In genomic region chr10:114526497-114527238, GRCh38 we compare ENCODE assay signal across 8 cellular contexts.
DNase-seq lines count a peak whose midpoint lies in the region; ATAC-seq and TF ChIP-seq lines count a peak whose summit lies in the region.

No MANE protein-coding gene starts in this region.

- H3K27ac Mint-ChIP-seq in activated CD4-positive, alpha-beta T cell treated with anti-CD3 and anti-CD28 coated beads, Interleukin-2, amount 10 ng/mL, durations not matched to agents 7 days and 5 days: peak overlapping the region; percentile 97

- H3K27me3 ChIP-seq in lower lobe of right lung (ENCODE audit: low read depth): no peaks in the 10 kb centered on the region

- peak; percentile 93 for ATAC-seq in GM18861 (IDR thresholded peaks at IDR 0.05; ENCODE audit: unreplicated experiment)
- ATAC-seq in HG03066 (IDR thresholded peaks at IDR 0.05; ENCODE audit: low read depth, unreplicated experiment): peak; percentile 94
- peak; percentile 94 to 95 for ATAC-seq in lower lobe of right lung

- peaks cover 2% of the 10 kb centered on the region for H3K9me3 Mint-ChIP-seq in activated CD4-positive, alpha-beta T cell treated with anti-CD3 and anti-CD28 coated beads, Interleukin-2, amount 10 ng/mL, durations not matched to agents 7 days and 5 days

- H3K9me3 ChIP-seq in lower lobe of right lung: no peaks in the 10 kb centered on the region

- peak overlapping the region; percentile 49 for H3K4me3 ChIP-seq in lower lobe of right lung

- H3K36me3 Mint-ChIP-seq in activated CD4-positive, alpha-beta T cell treated with anti-CD3 and anti-CD28 coated beads, Interleukin-2, amount 10 ng/mL, durations not matched to agents 7 days and 5 days (ENCODE audit: low read depth): peaks cover 30% of the 10 kb centered on the region

- CTCF ChIA-PET in activated CD4-positive, alpha-beta T cell treated with anti-CD3 and anti-CD28 coated beads, Interleukin-2, amount 10 ng/mL, durations not matched to agents 7 days and 5 days (lab: Charles Lee): interaction anchor here (0.8 to 5.4 kb wide), 14 partner anchors 9 to 141 kb away, joined by 3 to 51 read pairs (median 4); no protein-coding TSS in a partner anchor

- peak overlapping the region; percentile 93 for H3K27ac ChIP-seq in 22Rv1
- H3K27ac ChIP-seq in lower lobe of right lung: peak overlapping the region; percentile 74

- peak overlapping the region; percentile 94 for H3K4me3 Mint-ChIP-seq in activated CD4-positive, alpha-beta T cell treated with anti-CD3 and anti-CD28 coated beads, Interleukin-2, amount 10 ng/mL, durations not matched to agents 7 days and 5 days

- DNase-seq in NCI-H2227 treated with DMSO at 0.1 percent for 48 hours (lab: John Stamatoyannopoulos, UW) (peak; percentile 75), dermis microvascular lymphatic vessel endothelial cell (ENCODE audit: low read depth in 2 of 2) (peak; percentile 56 to 94), lower lobe of right lung (peak; percentile 77)
- DNase-seq in activated CD4-positive, alpha-beta T cell treated with anti-CD3 and anti-CD28 coated beads, Interleukin-2, amount 10 ng/mL, durations not matched to agents 7 days and 5 days: peak; percentile 96
- DNase-seq in stimulated activated CD4-positive, alpha-beta T cell treated with anti-CD3 and anti-CD28 coated beads, TNF-alpha, amount 100 ng/mL, for 4 hours (ENCODE audit: low read depth in 3 of 3): peak; percentile 50 to 78 (median 74)

- H3K4me1 ChIP-seq in lower lobe of right lung: peaks cover 44% of the 10 kb centered on the region

- intact Hi-C loops in lower lobe of right lung (cut with DNase I): loop anchor here (10.0 kb wide), 1 partner anchor 52 kb away; no protein-coding TSS in a partner anchor

- peaks cover 63% of the 10 kb centered on the region for H3K4me1 Mint-ChIP-seq in activated CD4-positive, alpha-beta T cell treated with anti-CD3 and anti-CD28 coated beads, Interleukin-2, amount 10 ng/mL, durations not matched to agents 7 days and 5 days

- H3K36me3 ChIP-seq in lower lobe of right lung: no peaks in the 10 kb centered on the region

- H3K27me3 Mint-ChIP-seq in activated CD4-positive, alpha-beta T cell treated with anti-CD3 and anti-CD28 coated beads, Interleukin-2, amount 10 ng/mL, durations not matched to agents 7 days and 5 days: no peaks in the 10 kb centered on the region

- TF ChIP-seq CTCF in 22Rv1 (IDR thresholded peaks at IDR 0.05) (no peak), lower lobe of right lung (IDR thresholded peaks at IDR 0.05) (no peak)

- POLR2A ChIA-PET in activated CD4-positive, alpha-beta T cell treated with anti-CD3 and anti-CD28 coated beads, Interleukin-2, amount 10 ng/mL, durations not matched to agents 7 days and 5 days (lab: Charles Lee): interaction anchor here (0.6 to 1.5 kb wide), 7 partner anchors 13 to 435 kb away, joined by 3 to 10 read pairs (median 3); no protein-coding TSS in a partner anchor

Comparison
In these comparisons a context has a peak if more than half of its experiments do, and no peak if none do; other contexts are left out.
1. Peak in every context shown above with its lines: DNase-seq, ATAC-seq, H3K4me3 ChIP-seq and H3K27ac ChIP-seq.